24 cellular contexts compared by ENCODE assay signal in genomic region chr13:40897058-40897457, GRCh38.
"Had no signal": no experiment of that assay in that cellular context is flagged by ENCODE, and none has a peak within 500 bp of the region (broad histone marks: within the 10 kb centered on the region; RNA-seq: fewer than 3 reads in every experiment).

No MANE protein-coding gene starts in this region.

- H3K27ac Mint-ChIP-seq: activated CD4-positive, alpha-beta memory T cell treated with anti-CD3 and anti-CD28 coated beads for 36 hours; activated CD4-positive, alpha-beta T cell treated with anti-CD3 and anti-CD28 coated beads, Interleukin-2, amount 10 ng/mL, durations not matched to agents 24 days and 14 days; activated naive CD4-positive, alpha-beta T cell treated with anti-CD3 and anti-CD28 coated beads, Interleukin-2, amount 10 ng/mL, durations not matched to agents 7 days and 5 days; activated naive CD8-positive, alpha-beta T cell treated with anti-CD3 and anti-CD28 coated beads, Interleukin-2, amount 50 U/mL, for 24 hours; activated T-cell treated with anti-CD3 and anti-CD28 coated beads, Interleukin-2, amount 50 U/mL, for 24 hours; type B pancreatic cell had no signal

- H3K9me3 ChIP-seq: breast epithelium, gastroesophageal sphincter, spleen, testis, vagina had no signal

- H3K4me3 Mint-ChIP-seq: activated CD4-positive, alpha-beta memory T cell treated with anti-CD3 and anti-CD28 coated beads for 36 hours; activated CD4-positive, alpha-beta T cell treated with anti-CD3 and anti-CD28 coated beads, Interleukin-2, amount 10 ng/mL, durations not matched to agents 24 days and 14 days; activated naive CD4-positive, alpha-beta T cell treated with anti-CD3 and anti-CD28 coated beads, Interleukin-2, amount 10 ng/mL, durations not matched to agents 7 days and 5 days; activated naive CD8-positive, alpha-beta T cell treated with anti-CD3 and anti-CD28 coated beads, Interleukin-2, amount 50 U/mL, for 24 hours; activated T-cell treated with anti-CD3 and anti-CD28 coated beads, Interleukin-2, amount 50 U/mL, for 24 hours; central memory CD8-positive, alpha-beta T cell; naive thymus-derived CD4-positive, alpha-beta T cell; neural crest cell; type B pancreatic cell had no signal

- H3K4me1 Mint-ChIP-seq: activated CD4-positive, alpha-beta T cell treated with anti-CD3 and anti-CD28 coated beads, Interleukin-2, amount 10 ng/mL, durations not matched to agents 24 days and 14 days; activated naive CD4-positive, alpha-beta T cell treated with anti-CD3 and anti-CD28 coated beads, Interleukin-2, amount 10 ng/mL, durations not matched to agents 7 days and 5 days had no signal

- H3K27ac ChIP-seq: gastroesophageal sphincter, spleen, vagina had no signal

- H3K27me3 Mint-ChIP-seq: activated CD4-positive, alpha-beta memory T cell treated with anti-CD3 and anti-CD28 coated beads for 36 hours; activated CD4-positive, alpha-beta T cell treated with anti-CD3 and anti-CD28 coated beads, Interleukin-2, amount 10 ng/mL, durations not matched to agents 24 days and 14 days; activated naive CD4-positive, alpha-beta T cell treated with anti-CD3 and anti-CD28 coated beads, Interleukin-2, amount 10 ng/mL, durations not matched to agents 7 days and 5 days; activated naive CD8-positive, alpha-beta T cell treated with anti-CD3 and anti-CD28 coated beads, Interleukin-2, amount 50 U/mL, for 24 hours; activated T-cell treated with anti-CD3 and anti-CD28 coated beads, Interleukin-2, amount 50 U/mL, for 24 hours; central memory CD8-positive, alpha-beta T cell; naive thymus-derived CD4-positive, alpha-beta T cell; type B pancreatic cell had no signal

- H3K36me3 ChIP-seq: breast epithelium, gastroesophageal sphincter, spleen, vagina had no signal

- H3K36me3 Mint-ChIP-seq: type B pancreatic cell had no signal

- H3K27me3 ChIP-seq: breast epithelium, gastroesophageal sphincter, spleen, testis, vagina had no signal

- H3K4me1 ChIP-seq: breast epithelium, testis, vagina had no signal

- ATAC-seq: activated naive CD8-positive, alpha-beta T cell treated with anti-CD3 and anti-CD28 coated beads, Interleukin-2, amount 50 U/mL, for 24 hours; gastroesophageal sphincter; naive thymus-derived CD4-positive, alpha-beta T cell; right cardiac atrium had no signal

- DNase-seq: activated CD4-positive, alpha-beta memory T cell treated with anti-CD3 and anti-CD28 coated beads for 36 hours; activated CD4-positive, alpha-beta T cell treated with anti-CD3 and anti-CD28 coated beads, Interleukin-2, amount 10 ng/mL, durations not matched to agents 24 days and 14 days; activated CD8-positive, alpha-beta memory T cell treated with anti-CD3 and anti-CD28 coated beads, Interleukin-2, amount 50 U/mL, for 48 hours; activated gamma-delta T cell; activated naive CD4-positive, alpha-beta T cell treated with anti-CD3 and anti-CD28 coated beads, Interleukin-2, amount 10 ng/mL, durations not matched to agents 7 days and 5 days; activated naive CD8-positive, alpha-beta T cell treated with anti-CD3 and anti-CD28 coated beads, Interleukin-2, amount 50 U/mL, for 24 hours; activated T-cell treated with anti-CD3 and anti-CD28 coated beads, Interleukin-2, amount 50 U/mL, for 24 hours; amygdala; effector CD8-positive, alpha-beta T cell; hippocampal formation; kidney; midbrain; naive thymus-derived CD4-positive, alpha-beta T cell; nucleus accumbens; right cardiac atrium; spleen; stimulated activated naive CD4-positive, alpha-beta T cell treated with Interleukin-2 at 50 U/mL for 16 hours; testis had no signal

- H3K4me3 ChIP-seq: breast epithelium, gastroesophageal sphincter, spleen, testis, vagina had no signal

- H3K9me3 Mint-ChIP-seq: activated CD4-positive, alpha-beta memory T cell treated with anti-CD3 and anti-CD28 coated beads for 36 hours; activated CD4-positive, alpha-beta T cell treated with anti-CD3 and anti-CD28 coated beads, Interleukin-2, amount 10 ng/mL, durations not matched to agents 24 days and 14 days; activated naive CD8-positive, alpha-beta T cell treated with anti-CD3 and anti-CD28 coated beads, Interleukin-2, amount 50 U/mL, for 24 hours; activated T-cell treated with anti-CD3 and anti-CD28 coated beads, Interleukin-2, amount 50 U/mL, for 24 hours; central memory CD8-positive, alpha-beta T cell; neural crest cell; type B pancreatic cell had no signal
